26 cellular contexts compared by ENCODE assay signal in the genomic region with DNA sequence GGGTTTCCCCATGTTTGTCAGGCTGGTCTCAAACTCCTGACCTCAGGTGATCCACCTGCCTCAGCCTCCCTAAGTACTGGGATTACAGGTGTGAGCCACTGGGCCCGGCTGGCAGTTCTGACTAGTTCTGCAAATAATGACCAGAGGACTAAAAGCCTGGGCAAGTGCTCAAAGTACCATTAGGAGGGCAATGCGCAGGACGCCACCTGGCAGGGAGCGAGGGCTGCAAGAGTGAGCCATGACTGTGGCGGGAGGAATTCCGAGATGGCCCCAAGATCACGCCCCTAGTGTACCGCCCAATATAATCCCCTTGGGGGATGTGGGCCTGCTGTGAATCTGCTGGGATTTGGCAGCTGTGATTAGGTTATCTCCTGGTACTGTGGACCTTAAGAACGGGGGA. TPM values are rescaled to one million over a fixed set of nuclear protein-coding genes. Genes with fewer than 3 reads are reported as not detected.
DNase-seq lines count a peak whose midpoint lies in the region; TF ChIP-seq lines count a peak whose summit lies in the region.
"Had no signal": no experiment of that assay in that cellular context is flagged by ENCODE, and none has a peak within 500 bp of the region (broad histone marks: within the 10 kb centered on the region; RNA-seq: fewer than 3 reads in every experiment).

No MANE protein-coding gene starts in this region.

- peaks cover 0 to 9% (median 0%) of the 10 kb centered on the region in 10 experiments; a peak in 5 of 20 replicates for H3K4me1 ChIP-seq in BLaER1 treated with 17β-estradiol and CSF1 and Interleukin-3, amounts not matched to agents 10 nM and 100 nM
- H3K4me1 ChIP-seq in osteoblast (ENCODE audit: insufficient read depth, low read length) = peaks cover 6% of the 10 kb centered on the region

- H2AFZ ChIP-seq in osteoblast (ENCODE audit: low read length) = no peak overlapping the region

- H4K20me1 ChIP-seq in BLaER1 treated with 17β-estradiol and CSF1 and Interleukin-3, amounts not matched to agents 10 nM and 100 nM = peaks cover 0 to 27% (median 5%) of the 10 kb centered on the region in 11 experiments; a peak in 9 of 22 replicates
- no peaks in the 10 kb centered on the region for H4K20me1 ChIP-seq in osteoblast (ENCODE audit: insufficient read depth, low read length)

- peaks cover 0 to 8% (median 4%) of the 10 kb centered on the region in 11 experiments; a peak in 8 of 22 replicates for H3K9me3 ChIP-seq in BLaER1 treated with 17β-estradiol and CSF1 and Interleukin-3, amounts not matched to agents 10 nM and 100 nM (replicated peaks in 1 of 11)
- H3K9me3 ChIP-seq in osteoblast (ENCODE audit: low read depth, low read length) = no peaks in the 10 kb centered on the region
- H3K9me3 ChIP-seq: A549, Caco-2, SJSA1 had no signal

- no peak overlapping the region for H3K27ac ChIP-seq in BLaER1 treated with 17β-estradiol and CSF1 and Interleukin-3, amounts not matched to agents 10 nM and 100 nM
- no peak overlapping the region for H3K27ac ChIP-seq in osteoblast (ENCODE audit: low read depth, low read length)
- H3K27ac ChIP-seq: A549, C4-2B, SJSA1 had no signal

- no peaks in the 10 kb centered on the region for H3K79me2 ChIP-seq in osteoblast (ENCODE audit: insufficient read depth, low read length)

- H3K36me3 ChIP-seq in BLaER1 treated with 17β-estradiol and CSF1 and Interleukin-3, amounts not matched to agents 10 nM and 100 nM = no peaks in the 10 kb centered on the region
- H3K36me3 ChIP-seq in H7 (replicated peaks; ENCODE audit: control insufficient read depth, insufficient read depth, low read length) (no peaks in the 10 kb centered on the region), osteoblast (ENCODE audit: insufficient read depth, low read length) (no peaks in the 10 kb centered on the region)
- H3K36me3 ChIP-seq: SJSA1 had no signal

- no peak overlapping the region for H3K9ac ChIP-seq in BLaER1 treated with 17β-estradiol and CSF1 and Interleukin-3, amounts not matched to agents 10 nM and 100 nM

- TF ChIP-seq CTCF in fibroblast of villous mesenchyme (IDR thresholded peaks at IDR 0.05; ENCODE audit: insufficient read depth, low read depth, low read length) (no peak), osteoblast (IDR thresholded peaks at IDR 0.05; ENCODE audit: extremely low read depth, low read depth, low read length) (no peak), GM20000 (IDR thresholded peaks at IDR 0.05; ENCODE audit: extremely low read depth, missing control alignments) (no peak)

- peak overlapping the region in 6 of 11 experiments; percentile 14 to 34 (median 26); a peak in 5 of 22 replicates for H3K4me2 ChIP-seq in BLaER1 treated with 17β-estradiol and CSF1 and Interleukin-3, amounts not matched to agents 10 nM and 100 nM
- H3K4me2 ChIP-seq in osteoblast (ENCODE audit: insufficient read depth, low read length) = no peak overlapping the region
- H3K4me2 ChIP-seq: A549 had no signal

- H3K4me3 ChIP-seq in BLaER1 treated with 17β-estradiol and CSF1 and Interleukin-3, amounts not matched to agents 10 nM and 100 nM = no peak overlapping the region
- no peak overlapping the region for H3K4me3 ChIP-seq in H7 (ENCODE audit: insufficient read depth, low read depth, low read length)
- no peak overlapping the region for H3K4me3 ChIP-seq in fibroblast of villous mesenchyme (ENCODE audit: low read depth, low read length)
- no peak overlapping the region for H3K4me3 ChIP-seq in osteoblast (ENCODE audit: insufficient read depth, low read length)
- H3K4me3 ChIP-seq: A549, K562, SJSA1 had no signal

- H3K27me3 ChIP-seq in BLaER1 treated with 17β-estradiol and CSF1 and Interleukin-3, amounts not matched to agents 10 nM and 100 nM = peaks cover 8 to 28% (median 20%) of the 10 kb centered on the region in 11 experiments; a peak in 18 of 22 replicates
- H3K27me3 ChIP-seq in H7 (ENCODE audit: control insufficient read depth, insufficient read depth, low read length) (no peaks in the 10 kb centered on the region), osteoblast (ENCODE audit: insufficient read depth, low read length) (no peaks in the 10 kb centered on the region)
- H3K27me3 ChIP-seq: SJSA1 had no signal

- DNase-seq in H7 (peak; percentile 68), fibroblast of villous mesenchyme (ENCODE audit: low read depth) (peak; percentile 49), osteoblast (ENCODE audit: insufficient read length, low spot score, missing footprints) (peak; percentile 73), NCI-H1694 (lab: John Stamatoyannopoulos, UW) (no peak), GM20000 (ENCODE audit: low spot score) (no peak), SW 1271 (lab: John Stamatoyannopoulos, UW) (no peak), NCI-H1417 (lab: John Stamatoyannopoulos, UW) (no peak)
- DNase-seq: AML-193; Caco-2; CD8-positive, alpha-beta T cell; DMS 273 treated with DMSO at 0.1 percent for 48 hours; DMS79 treated with DMSO at 0.1 percent for 48 hours; Kasumi-1; MV-4-11; NCI-H1105; NCI-H146; NCI-H2029; NCI-H446 treated with DMSO at 0.1 percent for 48 hours; PC-3; T-cell had no signal

RNA-seq across cellular contexts. Expression of a gene that starts 26.2 kb away (rescaled TPM):
- 1.5 and 1.7 TPM in 2 replicates for total RNA-seq in H7 (2014; rRNA removed; shearing (Covaris generic))
- total RNA-seq in fibroblast of villous mesenchyme = 0.97 and 2.2 TPM in 2 replicates
- total RNA-seq in osteoblast = 1.2 and 1.8 TPM in 2 replicates
- total RNA-seq: CD8-positive, alpha-beta T cell; Right ventricle myocardium inferior; T-cell had no signal

RNA-seq across cellular contexts. Expression of a gene that starts 38.6 kb away (rescaled TPM):
- 25.3 and 29.7 TPM in 2 replicates for total RNA-seq in H7 (2014; rRNA removed; shearing (Covaris generic))
- total RNA-seq in fibroblast of villous mesenchyme (15.5 and 19.0 TPM in 2 replicates), osteoblast (21.2 and 44.5 TPM in 2 replicates)
- total RNA-seq: CD8-positive, alpha-beta T cell had no signal

Comparison
In these comparisons a context has a peak if more than half of its experiments do, and no peak if none do; other contexts are left out.
1. DNase-seq: peak in H7 (single experiment), fibroblast of villous mesenchyme (single experiment) and osteoblast (single experiment); none in NCI-H1694 (single experiment), GM20000 (single experiment), SW 1271 (0 of 2) and NCI-H1417 (0 of 3).